In genomic region chr5:11130111-11130510, GRCh38 we compare ENCODE assay signal across 20 cellular contexts.
DNase-seq lines count a peak whose midpoint lies in the region; ATAC-seq lines count a peak whose summit lies in the region.
"Had no signal": no experiment of that assay in that cellular context is flagged by ENCODE, and none has a peak within 500 bp of the region (broad histone marks: within the 10 kb centered on the region; RNA-seq: fewer than 3 reads in every experiment).

No MANE protein-coding gene starts in this region.

- peaks cover 5% of the 10 kb centered on the region for H3K27me3 Mint-ChIP-seq in activated CD4-positive, alpha-beta T cell treated with anti-CD3 and anti-CD28 coated beads for 36 hours

- POLR2A ChIA-PET in activated CD4-positive, alpha-beta T cell treated with anti-CD3 and anti-CD28 coated beads for 36 hours (lab: Charles Lee) = no interaction called here

- DNase-seq in NCI-H2227 treated with DMSO at 0.1 percent for 48 hours (lab: John Stamatoyannopoulos, UW) (peak; percentile 26), cerebellum (ENCODE audit: low spot score) (peak; percentile 15), islet precursor cell (peak; percentile 2), NCI-H345 (lab: John Stamatoyannopoulos, UW) (no peak)
- DNase-seq in activated CD4-positive, alpha-beta T cell treated with anti-CD3 and anti-CD28 coated beads for 36 hours = no peak
- DNase-seq: AML-193; Caco-2; CD8-positive, alpha-beta T cell; GF-D8; HCEC 1CT; NCI-H1048; NCI-H1694 treated with DMSO at 0.1 percent for 48 hours; NCI-H2081; NCI-H2171 treated with DMSO at 0.1 percent for 48 hours; NCI-H526 treated with DMSO at 0.1 percent for 48 hours; Right ventricle myocardium superior; RPMI8226 had no signal

- no peaks in the 10 kb centered on the region for H3K4me1 Mint-ChIP-seq in activated CD4-positive, alpha-beta T cell treated with anti-CD3 and anti-CD28 coated beads for 36 hours

- ATAC-seq in HG03045 (IDR thresholded peaks at IDR 0.05; ENCODE audit: unreplicated experiment) (no peak), HG02970 (IDR thresholded peaks at IDR 0.05; ENCODE audit: low FRiP score, unreplicated experiment) (no peak)
- ATAC-seq in activated CD4-positive, alpha-beta T cell treated with anti-CD3 and anti-CD28 coated beads for 36 hours = no peak
- ATAC-seq: A549; CD8-positive, alpha-beta T cell had no signal

- intact Hi-C loops in activated CD4-positive, alpha-beta T cell treated with anti-CD3 and anti-CD28 coated beads for 36 hours (cut with DNase I, micrococcal nuclease) = no loop called here

- H3K27ac Mint-ChIP-seq in activated CD4-positive, alpha-beta T cell treated with anti-CD3 and anti-CD28 coated beads for 36 hours = no peak overlapping the region
- H3K27ac Mint-ChIP-seq: CD8-positive, alpha-beta T cell had no signal

- no peaks in the 10 kb centered on the region for H3K36me3 Mint-ChIP-seq in activated CD4-positive, alpha-beta T cell treated with anti-CD3 and anti-CD28 coated beads for 36 hours (ENCODE audit: low read depth)
- H3K36me3 Mint-ChIP-seq: CD8-positive, alpha-beta T cell had no signal

- CTCF ChIA-PET in activated CD4-positive, alpha-beta T cell treated with anti-CD3 and anti-CD28 coated beads for 36 hours (lab: Charles Lee) = interaction anchor here (0.8 to 1.1 kb wide), 2 partner anchors 16 to 319 kb away, joined by 4 read pairs; no protein-coding TSS in a partner anchor

- no peaks in the 10 kb centered on the region for H3K9me3 Mint-ChIP-seq in activated CD4-positive, alpha-beta T cell treated with anti-CD3 and anti-CD28 coated beads for 36 hours (ENCODE audit: low read depth)
- H3K9me3 Mint-ChIP-seq: CD8-positive, alpha-beta T cell had no signal

- H3K4me3 Mint-ChIP-seq in activated CD4-positive, alpha-beta T cell treated with anti-CD3 and anti-CD28 coated beads for 36 hours = no peak overlapping the region
- H3K4me3 Mint-ChIP-seq: CD8-positive, alpha-beta T cell had no signal

Comparison
In these comparisons a context has a peak if more than half of its experiments do, and no peak if none do; other contexts are left out.
1. DNase-seq: peak in NCI-H2227 treated with DMSO at 0.1 percent for 48 hours (single experiment), cerebellum (single experiment) and islet precursor cell (single experiment); none in activated CD4-positive, alpha-beta T cell treated with anti-CD3 and anti-CD28 coated beads for 36 hours (single experiment) and NCI-H345 (single experiment).